In genomic region chr5:132101385-132101880, GRCh38 we compare ENCODE assay signal across 22 cellular contexts. TPM values are rescaled to one million over a fixed set of nuclear protein-coding genes. Genes with fewer than 3 reads are reported as not detected.
A peak's percentile ranks its signal among the peaks of the same experiment; 100 is the strongest.
DNase-seq lines count a peak whose midpoint lies in the region; ATAC-seq and TF ChIP-seq lines count a peak whose summit lies in the region.
"Had no signal": no experiment of that assay in that cellular context is flagged by ENCODE, and none has a peak within 500 bp of the region (broad histone marks: within the 10 kb centered on the region; RNA-seq: fewer than 3 reads in every experiment).

No MANE protein-coding gene starts in this region.

- peak overlapping the region; percentile 48 for H3K27ac Mint-ChIP-seq in activated T-cell treated with anti-CD3 and anti-CD28 coated beads, Interleukin-2, amount 50 U/mL, for 72 hours
- H3K27ac Mint-ChIP-seq in stimulated activated naive B cell treated with anti-CD40 and anti-IgM and Interleukin-4, amounts not matched to agents 10 μg/mL and 1 μg/mL and 100 μg/mL, for 72 hours = peak overlapping the region; percentile 99
- H3K27ac Mint-ChIP-seq: neural progenitor cell had no signal

- no peaks in the 10 kb centered on the region for H4K20me1 ChIP-seq in PC-9 (ENCODE audit: insufficient read depth)

- H3K36me3 ChIP-seq in PC-9 (ENCODE audit: low read depth) (no peaks in the 10 kb centered on the region), neuronal stem cell (replicated peaks in 1 of 2; ENCODE audit: control insufficient read depth in 2 of 2, insufficient read depth in 2 of 2, low read length in 2 of 2) (no peaks in the 10 kb centered on the region)
- no peaks in the 10 kb centered on the region for H3K36me3 ChIP-seq in effector memory CD4-positive, alpha-beta T cell (ENCODE audit: control insufficient read depth, insufficient read depth, low read length)
- H3K36me3 ChIP-seq: neural progenitor cell had no signal

- H3K36me3 Mint-ChIP-seq in activated T-cell treated with anti-CD3 and anti-CD28 coated beads, Interleukin-2, amount 50 U/mL, for 72 hours (ENCODE audit: insufficient read depth in 2 of 2) = peaks cover 0 to 1% of the 10 kb centered on the region in 2 donors
- no peaks in the 10 kb centered on the region for H3K36me3 Mint-ChIP-seq in activated T-cell treated with anti-CD3 and anti-CD28 coated beads, Interleukin-2, amount 50 U/mL, for 4 hours (ENCODE audit: insufficient read depth)
- H3K36me3 Mint-ChIP-seq in stimulated activated naive B cell treated with anti-CD40 and anti-IgM and Interleukin-4, amounts not matched to agents 10 μg/mL and 1 μg/mL and 100 μg/mL, for 72 hours = peaks cover 0 to 5% of the 10 kb centered on the region in 2 donors
- H3K36me3 Mint-ChIP-seq: neural progenitor cell had no signal

- H3K27ac ChIP-seq in PC-9 (peak overlapping the region; percentile 88), neuronal stem cell (replicated peaks; ENCODE audit: low read length) (no peak overlapping the region)
- H3K27ac ChIP-seq in effector memory CD4-positive, alpha-beta T cell (ENCODE audit: insufficient read depth, low read length, poor library complexity, severe bottlenecking) = peak overlapping the region; percentile 85
- H3K27ac ChIP-seq: neural progenitor cell had no signal

- H2BK12ac ChIP-seq in neuronal stem cell (ENCODE audit: low read length) = no peak overlapping the region

- H3F3A ChIP-seq in PC-9 (ENCODE audit: insufficient read depth, low read depth) = peaks cover 41% of the 10 kb centered on the region

- POLR2A ChIA-PET in PC-9 (lab: Charles Lee; ENCODE audit: unreplicated experiment) = no interaction called here

- intact Hi-C loops in PC-9 (cut with micrococcal nuclease; ENCODE audit: unreplicated experiment) = no loop called here

- H2BK120ac ChIP-seq in neuronal stem cell (ENCODE audit: low read depth, low read length) = no peak overlapping the region

- no peak overlapping the region for H3K4ac ChIP-seq in neuronal stem cell (ENCODE audit: low read length)

- no peaks in the 10 kb centered on the region for H3K79me1 ChIP-seq in neuronal stem cell (ENCODE audit: low read depth, low read length)

- no TSS peak for BruUV-seq in PC-9 (replicated peaks; lab: Mats Ljungman, UMichigan)

- peaks cover 97% of the 10 kb centered on the region for H3K4me1 Mint-ChIP-seq in activated T-cell treated with anti-CD3 and anti-CD28 coated beads, Interleukin-2, amount 50 U/mL, for 72 hours (ENCODE audit: low read depth)
- H3K4me1 Mint-ChIP-seq in activated T-cell treated with anti-CD3 and anti-CD28 coated beads, Interleukin-2, amount 50 U/mL, for 4 hours (ENCODE audit: low read depth) = peaks cover 89% of the 10 kb centered on the region
- peaks cover 66 to 93% of the 10 kb centered on the region in 2 donors for H3K4me1 Mint-ChIP-seq in stimulated activated naive B cell treated with anti-CD40 and anti-IgM and Interleukin-4, amounts not matched to agents 10 μg/mL and 1 μg/mL and 100 μg/mL, for 72 hours
- H3K4me1 Mint-ChIP-seq: neural progenitor cell had no signal

- peak overlapping the region; percentile 64 to 77 for H3K4me3 Mint-ChIP-seq in activated T-cell treated with anti-CD3 and anti-CD28 coated beads, Interleukin-2, amount 50 U/mL, for 72 hours
- H3K4me3 Mint-ChIP-seq in activated T-cell treated with anti-CD3 and anti-CD28 coated beads, Interleukin-2, amount 50 U/mL, for 4 hours = no peak overlapping the region
- peak overlapping the region in 1 of 2 donors; percentile 4 for H3K4me3 Mint-ChIP-seq in stimulated activated naive B cell treated with anti-CD40 and anti-IgM and Interleukin-4, amounts not matched to agents 10 μg/mL and 1 μg/mL and 100 μg/mL, for 72 hours
- H3K4me3 Mint-ChIP-seq: neural progenitor cell had no signal

- peak overlapping the region; percentile 59 for H3K4me2 ChIP-seq in PC-9
- no peak overlapping the region for H3K4me2 ChIP-seq in neuronal stem cell (ENCODE audit: insufficient read depth, low read length, poor library complexity, severe bottlenecking)
- H3K4me2 ChIP-seq: neural progenitor cell had no signal

- no peak overlapping the region for H2BK15ac ChIP-seq in neuronal stem cell (ENCODE audit: low read length)

- no peak overlapping the region for H3K23ac ChIP-seq in neuronal stem cell (ENCODE audit: low read depth, low read length, poor library complexity)

- H3K9me2 ChIP-seq in PC-9 (ENCODE audit: insufficient read depth) = no peaks in the 10 kb centered on the region

- no CpG with 5 or more reads among the region's 6 CpGs for WGBS in neuronal stem cell (ENCODE audit: extremely low coverage in 2 of 2, insufficient read length in 2 of 2, insufficient replicate concordance in 1 of 2), 2 donors

- no peak overlapping the region for H3K18ac ChIP-seq in neuronal stem cell (ENCODE audit: low read length)

- no peak overlapping the region for H3K14ac ChIP-seq in neuronal stem cell (ENCODE audit: low read length)

- no peak for ATAC-seq in activated T-cell treated with anti-CD3 and anti-CD28 coated beads, Interleukin-2, amount 50 U/mL, for 72 hours (replicated peaks in 1 of 2)
- ATAC-seq in activated T-cell treated with anti-CD3 and anti-CD28 coated beads, Interleukin-2, amount 50 U/mL, for 4 hours = no peak
- ATAC-seq in stimulated activated naive B cell treated with anti-CD40 and anti-IgM and Interleukin-4, amounts not matched to agents 10 μg/mL and 1 μg/mL and 100 μg/mL, for 72 hours (replicated peaks) = no peak
- ATAC-seq in GM21619 (IDR thresholded peaks at IDR 0.05; ENCODE audit: unreplicated experiment) = no peak

- H3K4me1 ChIP-seq in PC-9 (replicated peaks; ENCODE audit: insufficient read depth) = peaks cover 60% of the 10 kb centered on the region
- peaks cover 67% of the 10 kb centered on the region for H3K4me1 ChIP-seq in effector memory CD4-positive, alpha-beta T cell (ENCODE audit: control insufficient read depth, insufficient read depth, low read length, poor library complexity, severe bottlenecking)
- H3K4me1 ChIP-seq in neuronal stem cell (ENCODE audit: control insufficient read depth in 2 of 2, insufficient read depth in 1 of 2, low read depth in 1 of 2, low read length in 2 of 2) = no peaks in the 10 kb centered on the region
- H3K4me1 ChIP-seq: Caco-2, neural progenitor cell had no signal

- H3K79me2 ChIP-seq in PC-9 (ENCODE audit: low read depth) = no peaks in the 10 kb centered on the region

- H3K9me3 ChIP-seq in PC-9 (ENCODE audit: insufficient read depth, low read depth) = no peaks in the 10 kb centered on the region
- no peaks in the 10 kb centered on the region for H3K9me3 ChIP-seq in effector memory CD4-positive, alpha-beta T cell (ENCODE audit: control insufficient read depth, low read length)
- no peaks in the 10 kb centered on the region for H3K9me3 ChIP-seq in neuronal stem cell (replicated peaks in 1 of 2; ENCODE audit: control insufficient read depth in 2 of 2, insufficient read depth in 1 of 2, low read depth in 1 of 2, low read length in 2 of 2)
- H3K9me3 ChIP-seq: Caco-2 had no signal

- H3K27me3 ChIP-seq in PC-9 (ENCODE audit: insufficient read depth, low read depth) (no peaks in the 10 kb centered on the region), neuronal stem cell (ENCODE audit: control insufficient read depth in 3 of 3, insufficient read depth in 3 of 3, low read depth in 1 of 3, low read length in 3 of 3) (no peaks in the 10 kb centered on the region)
- no peaks in the 10 kb centered on the region for H3K27me3 ChIP-seq in effector memory CD4-positive, alpha-beta T cell (replicated peaks; ENCODE audit: control insufficient read depth, insufficient read depth, low read length, poor library complexity, severe bottlenecking)
- H3K27me3 ChIP-seq: neural progenitor cell had no signal

- no peak for DNase-seq in activated T-cell treated with anti-CD3 and anti-CD28 coated beads, Interleukin-2, amount 50 U/mL, for 72 hours
- no peak for DNase-seq in activated T-cell treated with anti-CD3 and anti-CD28 coated beads, Interleukin-2, amount 50 U/mL, for 4 hours
- DNase-seq in PC-9 (no peak), AG08395 (ENCODE audit: low spot score) (no peak), neuronal stem cell (ENCODE audit: low spot score) (no peak)
- DNase-seq in effector memory CD4-positive, alpha-beta T cell = no peak
- DNase-seq in stimulated activated naive B cell treated with anti-CD40 and anti-IgM and Interleukin-4, amounts not matched to agents 10 μg/mL and 1 μg/mL and 100 μg/mL, for 72 hours = no peak
- DNase-seq: ACHN, amniotic stem cell, Caco-2, hippocampal formation, NCI-H187, NCI-H446 treated with DMSO at 0.1 percent for 48 hours, SIG-M5 had no signal

- H4K91ac ChIP-seq in neuronal stem cell (ENCODE audit: low read depth, low read length, poor library complexity) = no peak overlapping the region

- H3K4me3 ChIP-seq in PC-9 = no peak overlapping the region
- H3K4me3 ChIP-seq in effector memory CD4-positive, alpha-beta T cell (ENCODE audit: insufficient read depth, low read depth, low read length, poor library complexity, severe bottlenecking) = no peak overlapping the region
- H3K4me3 ChIP-seq in neuronal stem cell (ENCODE audit: low read length in 2 of 2) = no peak overlapping the region
- H3K4me3 ChIP-seq: neural progenitor cell had no signal

- H2BK5ac ChIP-seq in neuronal stem cell (ENCODE audit: low read length) = no peak overlapping the region

- H2AFZ ChIP-seq in PC-9 (no peak overlapping the region), neuronal stem cell (ENCODE audit: low read length) (no peak overlapping the region)
- H2AFZ ChIP-seq: neural progenitor cell had no signal

- H3K9ac ChIP-seq in neuronal stem cell (ENCODE audit: low read depth, low read length, poor library complexity) = no peak overlapping the region
- H3K9ac ChIP-seq: neural progenitor cell had no signal

- H3K27me3 Mint-ChIP-seq in activated T-cell treated with anti-CD3 and anti-CD28 coated beads, Interleukin-2, amount 50 U/mL, for 72 hours (ENCODE audit: low read depth) = no peaks in the 10 kb centered on the region
- H3K27me3 Mint-ChIP-seq in activated T-cell treated with anti-CD3 and anti-CD28 coated beads, Interleukin-2, amount 50 U/mL, for 4 hours (ENCODE audit: low read depth) = no peaks in the 10 kb centered on the region
- no peaks in the 10 kb centered on the region for H3K27me3 Mint-ChIP-seq in stimulated activated naive B cell treated with anti-CD40 and anti-IgM and Interleukin-4, amounts not matched to agents 10 μg/mL and 1 μg/mL and 100 μg/mL, for 72 hours

- CTCF ChIA-PET in PC-9 (lab: Charles Lee) = no interaction called here

- TF ChIP-seq CTCF in PC-9 (conservative IDR thresholded peaks at IDR 0.05) = no peak

- H2AK5ac ChIP-seq in neuronal stem cell (ENCODE audit: low read depth, low read length) = no peak overlapping the region

- no peak overlapping the region for H4K8ac ChIP-seq in neuronal stem cell (ENCODE audit: low read depth, low read length)

- H3K9me3 Mint-ChIP-seq in activated T-cell treated with anti-CD3 and anti-CD28 coated beads, Interleukin-2, amount 50 U/mL, for 72 hours = no peaks in the 10 kb centered on the region
- no peaks in the 10 kb centered on the region for H3K9me3 Mint-ChIP-seq in activated T-cell treated with anti-CD3 and anti-CD28 coated beads, Interleukin-2, amount 50 U/mL, for 4 hours
- no peaks in the 10 kb centered on the region for H3K9me3 Mint-ChIP-seq in stimulated activated naive B cell treated with anti-CD40 and anti-IgM and Interleukin-4, amounts not matched to agents 10 μg/mL and 1 μg/mL and 100 μg/mL, for 72 hours
- H3K9me3 Mint-ChIP-seq: neural progenitor cell had no signal

RNA-seq across cellular contexts. Expression of gene CSF2, which starts 27.8 kb away (rescaled TPM):
- 10 to 100 TPM; 31.1 to 50.7 TPM for total RNA-seq in activated T-cell treated with anti-CD3 and anti-CD28 coated beads, Interleukin-2, amount 50 U/mL, for 72 hours
- total RNA-seq in activated T-cell treated with anti-CD3 and anti-CD28 coated beads, Interleukin-2, amount 50 U/mL, for 4 hours = 100 to 1,000 TPM; 130 to 283 (median 277) TPM
- total RNA-seq in PC-9 (2021) = not detected in 2 replicates
- not detected for polyA plus RNA-seq in neuronal stem cell (2013, experiment 1 of 2)
- not detected for polyA plus RNA-seq in neuronal stem cell (2013, experiment 2 of 2)
- total RNA-seq: Caco-2, MCF 10A, mesenteric fat pad, urinary bladder had no signal
- polyA plus RNA-seq: urinary bladder had no signal

RNA-seq across cellular contexts. Expression of gene IL3, which starts 41.0 kb away (rescaled TPM):
- total RNA-seq in activated T-cell treated with anti-CD3 and anti-CD28 coated beads, Interleukin-2, amount 50 U/mL, for 72 hours = 1 to 10 TPM; 6.2 to 8.9 TPM
- 100 to 1,000 TPM in 2 of 3 donors, 10 to 100 TPM in 1; 94.6 to 152 (median 138) TPM for total RNA-seq in activated T-cell treated with anti-CD3 and anti-CD28 coated beads, Interleukin-2, amount 50 U/mL, for 4 hours
- not detected in 2 replicates for total RNA-seq in PC-9 (2021)
- not detected for polyA plus RNA-seq in neuronal stem cell (2013, experiment 1 of 2)
- polyA plus RNA-seq in neuronal stem cell (2013, experiment 2 of 2) = not detected
- total RNA-seq: Caco-2, fibroblast of villous mesenchyme, kidney epithelial cell, MCF 10A, mesenteric fat pad, renal cortical epithelial cell, urinary bladder had no signal
- polyA plus RNA-seq: urinary bladder had no signal

Comparison
In these comparisons a context has a peak if more than half of its experiments do, and no peak if none do; other contexts are left out.
1. RNA of gene IL3, which starts 41.0 kb away (total RNA-seq): 94.6 to 152 TPM in activated T-cell treated with anti-CD3 and anti-CD28 coated beads, Interleukin-2, amount 50 U/mL, for 4 hours; 6.2 to 8.9 TPM in activated T-cell treated with anti-CD3 and anti-CD28 coated beads, Interleukin-2, amount 50 U/mL, for 72 hours and not detected in PC-9; every median in the first group is over 4 times any median in the second.
2. RNA of gene CSF2, which starts 27.8 kb away (total RNA-seq): 130 to 283 TPM in activated T-cell treated with anti-CD3 and anti-CD28 coated beads, Interleukin-2, amount 50 U/mL, for 4 hours and 31.1 to 50.7 TPM in activated T-cell treated with anti-CD3 and anti-CD28 coated beads, Interleukin-2, amount 50 U/mL, for 72 hours; not detected in PC-9; every median in the first group is over 10 times any median in the second.